In genomic region chr21:45433301-45433700, GRCh38 we compare ENCODE assay signal across 1 cellular context.
TF ChIP-seq lines count a peak whose summit lies in the region.

No MANE protein-coding gene starts in this region.

TF ChIP-seq in K562, 482 proteins besides CTCF, POLR2A, EP300 and RAD21:
- TF ChIP-seq ILK (tag; IDR thresholded peaks at IDR 0.05; ENCODE audit: borderline replicate concordance, low read depth) = no peak
- no peak for TF ChIP-seq CHD2 (IDR thresholded peaks at IDR 0.05; ENCODE audit: low read depth, low read length)
- no peak for TF ChIP-seq ZKSCAN3 (CRISPR knock-in tag; IDR thresholded peaks at IDR 0.05)
- no peak for TF ChIP-seq HINFP (tag; conservative IDR thresholded peaks at IDR 0.05; ENCODE audit: low read depth)
- no peak for TF ChIP-seq MEIS2 (IDR thresholded peaks at IDR 0.05; ENCODE audit: partially characterized antibody)
- 0 out of 2 replicates have a peak, but pooled peaks have one; percentile 4 for TF ChIP-seq BHLHE40 (IDR thresholded peaks at IDR 0.05; ENCODE audit: low read length)
- TF ChIP-seq ZBED1 (IDR thresholded peaks at IDR 0.05) = no peak
